ENCODE assay signal across 10 cellular contexts in the genomic region with DNA sequence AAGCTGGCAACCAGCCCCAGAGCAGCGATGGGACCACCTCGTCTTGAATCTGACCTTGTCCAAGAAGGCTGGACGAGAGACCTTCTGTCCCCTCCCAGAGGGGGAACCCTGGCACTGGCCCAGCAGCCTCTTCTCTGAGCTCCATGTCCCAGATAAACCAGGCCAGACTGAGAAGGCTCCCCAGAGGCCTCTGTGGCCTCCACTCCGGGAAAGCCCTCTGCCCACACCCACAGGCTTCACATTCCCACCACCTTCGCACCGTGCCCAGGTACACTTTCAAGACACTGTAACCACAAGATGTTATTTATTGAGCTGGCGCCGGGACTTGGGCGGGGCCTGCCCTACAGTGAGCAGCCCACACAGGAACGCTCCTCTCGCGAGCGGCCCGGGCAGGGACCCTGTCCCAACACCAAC. TPM values are rescaled to one million over a fixed set of nuclear protein-coding genes. Genes with fewer than 3 reads are reported as not detected.
A peak's percentile ranks its signal among the peaks of the same experiment; 100 is the strongest.
DNase-seq lines count a peak whose midpoint lies in the region; ATAC-seq and TF ChIP-seq lines count a peak whose summit lies in the region.
"Had no signal": no experiment of that assay in that cellular context is flagged by ENCODE, and none has a peak within 500 bp of the region (broad histone marks: within the 10 kb centered on the region; RNA-seq: fewer than 3 reads in every experiment).

No MANE protein-coding gene starts in this region.

- ATAC-seq in HG02678 (IDR thresholded peaks at IDR 0.05; ENCODE audit: unreplicated experiment) (peak; percentile 39), GM21367 (IDR thresholded peaks at IDR 0.05; ENCODE audit: unreplicated experiment) (no peak)

- peaks cover 0 to 22% (median 14%) of the 10 kb centered on the region in 4 donors for H3K4me1 ChIP-seq in tibial nerve

- H3K9me3 ChIP-seq in tibial nerve: peaks cover 0 to 9% (median 0%) of the 10 kb centered on the region in 4 donors

- H3K27ac ChIP-seq in tibial nerve: peak overlapping the region in 1 of 4 donors; percentile 1

- peaks cover 7% of the 10 kb centered on the region for H3K4me1 Mint-ChIP-seq in endothelial cell (ENCODE audit: unreplicated experiment)
- H3K4me1 Mint-ChIP-seq in progenitor cell of endocrine pancreas (ENCODE audit: low read depth): peaks cover 4% of the 10 kb centered on the region

- peak overlapping the region; percentile 34 for H3K4me3 Mint-ChIP-seq in endothelial cell (ENCODE audit: unreplicated experiment)
- no peak overlapping the region for H3K4me3 Mint-ChIP-seq in progenitor cell of endocrine pancreas (ENCODE audit: low read depth)

- H3K36me3 Mint-ChIP-seq in endothelial cell (ENCODE audit: low read depth, unreplicated experiment): peaks cover 84% of the 10 kb centered on the region
- H3K36me3 Mint-ChIP-seq in progenitor cell of endocrine pancreas (ENCODE audit: insufficient read depth): peaks cover 25% of the 10 kb centered on the region

- H3K9me3 Mint-ChIP-seq in endothelial cell (ENCODE audit: unreplicated experiment) (no peaks in the 10 kb centered on the region), progenitor cell of endocrine pancreas (ENCODE audit: low read depth) (no peaks in the 10 kb centered on the region)

- no peaks in the 10 kb centered on the region for H3K27me3 ChIP-seq in tibial nerve

- no peak overlapping the region for H3K4me3 ChIP-seq in tibial nerve
- H3K4me3 ChIP-seq: coronary artery had no signal

- H3K27me3 Mint-ChIP-seq in endothelial cell (ENCODE audit: unreplicated experiment) (peaks cover 23% of the 10 kb centered on the region), progenitor cell of endocrine pancreas (no peaks in the 10 kb centered on the region)

- peaks cover 0 to 99% (median 0%) of the 10 kb centered on the region in 3 donors for H3K36me3 ChIP-seq in tibial nerve

- peak overlapping the region; percentile 20 for H3K27ac Mint-ChIP-seq in endothelial cell (ENCODE audit: unreplicated experiment)
- H3K27ac Mint-ChIP-seq in progenitor cell of endocrine pancreas: no peak overlapping the region

- TF ChIP-seq POLR2A in tibial nerve (IDR thresholded peaks at IDR 0.05): no peak

- TF ChIP-seq EP300 in tibial nerve (IDR thresholded peaks at IDR 0.05): no peak

- WGBS in tibial nerve, 2 donors: 75 to 83% methylated on average over 14 of the region's 14 CpGs

- DNase-seq in activated CD4-positive, alpha-beta T cell treated with anti-CD3 and anti-CD28 coated beads, Interleukin-2, amount 50 U/mL, for 4 hours: peak; percentile 23 to 26
- DNase-seq in endothelial cell (ENCODE audit: low spot score) (no peak), tibial nerve (ENCODE audit: low spot score in 2 of 2) (no peak), progenitor cell of endocrine pancreas (ENCODE audit: low spot score, unreplicated experiment) (no peak), NCI-H69 (lab: John Stamatoyannopoulos, UW) (no peak)
- peak in 2 of 3 experiments; percentile 9 to 11 for DNase-seq in stimulated activated CD4-positive, alpha-beta T cell treated with anti-CD3 and anti-CD28 coated beads, TNF-alpha, amount 100 ng/mL, for 4 hours (ENCODE audit: low read depth in 3 of 3)
- DNase-seq: occipital lobe had no signal

- TF ChIP-seq CTCF in endothelial cell (IDR thresholded peaks at IDR 0.05; ENCODE audit: unreplicated experiment) (no peak), tibial nerve (IDR thresholded peaks at IDR 0.05) (no peak), progenitor cell of endocrine pancreas (IDR thresholded peaks at IDR 0.05; ENCODE audit: unreplicated experiment) (no peak)

RNA-seq across cellular contexts. Expression of gene ADA, which starts 33.2 kb away (rescaled TPM):
- total RNA-seq in endothelial cell (ENCODE audit: unreplicated experiment): 137 TPM
- 10 to 100 TPM; 11.1 to 14.9 (median 12.4) TPM for total RNA-seq in tibial nerve
- total RNA-seq in progenitor cell of endocrine pancreas: 10.7 and 11.4 TPM in 2 replicates

RNA-seq across cellular contexts. Expression of gene PKIG, which starts 35.9 kb away (rescaled TPM):
- total RNA-seq in endothelial cell (ENCODE audit: unreplicated experiment) (184 TPM), tibial nerve (100 to 1,000 TPM in 2 of 4 donors, 10 to 100 TPM in 2; 78.2 to 108 (median 91.5) TPM), progenitor cell of endocrine pancreas (34.4 and 36.5 TPM in 2 replicates)

Comparison
In these comparisons a context has a peak if more than half of its experiments do, and no peak if none do; other contexts are left out.
1. DNase-seq: peak in activated CD4-positive, alpha-beta T cell treated with anti-CD3 and anti-CD28 coated beads, Interleukin-2, amount 50 U/mL, for 4 hours (2 of 2) and stimulated activated CD4-positive, alpha-beta T cell treated with anti-CD3 and anti-CD28 coated beads, TNF-alpha, amount 100 ng/mL, for 4 hours (2 of 3); none in endothelial cell (single experiment), tibial nerve (0 of 2), progenitor cell of endocrine pancreas (single experiment) and NCI-H69 (single experiment).